In genomic region chr5:179814090-179814489, GRCh38 we compare ENCODE assay signal across 14 cellular contexts. TPM values are rescaled to one million over a fixed set of nuclear protein-coding genes. Genes with fewer than 3 reads are reported as not detected.
DNase-seq lines count a peak whose midpoint lies in the region; ATAC-seq, FAIRE-seq and TF ChIP-seq lines count a peak whose summit lies in the region.
"Had no signal": no experiment of that assay in that cellular context is flagged by ENCODE, and none has a peak within 500 bp of the region (broad histone marks: within the 10 kb centered on the region; RNA-seq: fewer than 3 reads in every experiment).

No MANE protein-coding gene starts in this region.

- TSS peak; percentile 16 for BruUV-seq in HepG2 (replicated peaks; lab: Mats Ljungman, UMichigan)

- ATAC-seq in HepG2 (no peak), right lobe of liver (no peak)
- ATAC-seq in activated CD8-positive, alpha-beta T cell treated with anti-CD3 and anti-CD28 coated beads for 36 hours: no peak

- no peak for TF ChIP-seq POLR2A in HepG2 (IDR thresholded peaks at IDR 0.05; ENCODE audit: insufficient read depth in 1 of 2, low read depth in 2 of 2, low read length in 2 of 2)
- TF ChIP-seq POLR2A in right lobe of liver (IDR thresholded peaks at IDR 0.05): no peak

- H3K36me3 Mint-ChIP-seq in endodermal cell (ENCODE audit: low read depth): peaks cover 37% of the 10 kb centered on the region
- H3K36me3 Mint-ChIP-seq in osteocyte (ENCODE audit: unreplicated experiment): peaks cover 7% of the 10 kb centered on the region
- H3K36me3 Mint-ChIP-seq in activated CD8-positive, alpha-beta T cell treated with anti-CD3 and anti-CD28 coated beads for 36 hours (ENCODE audit: low read depth): peaks cover 17% of the 10 kb centered on the region

- H3K4me1 Mint-ChIP-seq in endodermal cell (peaks cover 10% of the 10 kb centered on the region), osteocyte (ENCODE audit: unreplicated experiment) (peaks cover 18% of the 10 kb centered on the region)
- H3K4me1 Mint-ChIP-seq in activated CD8-positive, alpha-beta T cell treated with anti-CD3 and anti-CD28 coated beads for 36 hours (ENCODE audit: low read depth): peaks cover 9% of the 10 kb centered on the region

- peaks cover 4% of the 10 kb centered on the region for H3K27me3 Mint-ChIP-seq in endodermal cell (ENCODE audit: insufficient read depth)
- no peaks in the 10 kb centered on the region for H3K27me3 Mint-ChIP-seq in osteocyte (ENCODE audit: unreplicated experiment)
- H3K27me3 Mint-ChIP-seq in activated CD8-positive, alpha-beta T cell treated with anti-CD3 and anti-CD28 coated beads for 36 hours: no peaks in the 10 kb centered on the region

- CTCF ChIA-PET in HepG2 (lab: Yijun Ruan, JAX; ENCODE audit: low intra/inter-chr PET ratio, low total read pairs): no interaction called here
- CTCF ChIA-PET in activated CD8-positive, alpha-beta T cell treated with anti-CD3 and anti-CD28 coated beads for 36 hours (lab: Charles Lee): interaction anchor here (1.3 to 2.5 kb wide), 2 partner anchors 12 to 51 kb away, joined by 3 to 7 read pairs; no protein-coding TSS in a partner anchor

- FAIRE-seq in HepG2 (lab: Jason Lieb, UNC): no peak
- FAIRE-seq: GM19239, H54 had no signal

- in situ Hi-C loops in HepG2 (cut with HindIII; ENCODE audit: extremely low pct_ligation_motif_present, low pct_unique_long_range_greater_than_20kb): no loop called here

- H3K9me3 Mint-ChIP-seq in endodermal cell: no peaks in the 10 kb centered on the region
- no peaks in the 10 kb centered on the region for H3K9me3 Mint-ChIP-seq in osteocyte (ENCODE audit: unreplicated experiment)
- no peaks in the 10 kb centered on the region for H3K9me3 Mint-ChIP-seq in activated CD8-positive, alpha-beta T cell treated with anti-CD3 and anti-CD28 coated beads for 36 hours
- H3K9me3 Mint-ChIP-seq: CD8-positive, alpha-beta memory T cell had no signal

- peaks cover 2% of the 10 kb centered on the region for H3K79me2 ChIP-seq in HepG2 (ENCODE audit: insufficient read depth, low read length)

- no peak overlapping the region for H3K4me3 Mint-ChIP-seq in endodermal cell
- no peak overlapping the region for H3K4me3 Mint-ChIP-seq in osteocyte (ENCODE audit: unreplicated experiment)
- no peak overlapping the region for H3K4me3 Mint-ChIP-seq in activated CD8-positive, alpha-beta T cell treated with anti-CD3 and anti-CD28 coated beads for 36 hours

- POLR2A ChIA-PET in HepG2 (lab: Yijun Ruan, JAX): no interaction called here
- POLR2A ChIA-PET in activated CD8-positive, alpha-beta T cell treated with anti-CD3 and anti-CD28 coated beads for 36 hours (lab: Charles Lee): interaction anchor here (0.9 kb wide), 2 partner anchors 8 to 10 kb away, joined by 3 read pairs; no protein-coding TSS in a partner anchor

- no peak for TF ChIP-seq RAD21 in HepG2 (CRISPR knock-in tag; IDR thresholded peaks at IDR 0.05)

- intact Hi-C loops in HepG2 (cut with micrococcal nuclease; ENCODE audit: unreplicated experiment) (no loop called here), right lobe of liver (cut with DNase I) (no loop called here)
- intact Hi-C loops in activated CD8-positive, alpha-beta T cell treated with anti-CD3 and anti-CD28 coated beads for 36 hours (cut with micrococcal nuclease): no loop called here

- H3K4me2 ChIP-seq in HepG2 (ENCODE audit: low read depth, low read length): no peak overlapping the region

- H3K27ac ChIP-seq in HepG2 (ENCODE audit: extremely low read length, insufficient read depth, low read length): no peak overlapping the region
- H3K27ac ChIP-seq in right lobe of liver: peak overlapping the region in 1 of 3 donors; percentile 77
- no peak overlapping the region for H3K27ac ChIP-seq in endodermal cell (ENCODE audit: low read depth, low read length)
- H3K27ac ChIP-seq: 22Rv1, HL-60 had no signal

- DNase-seq in HepG2 (ENCODE audit: low spot score): no peak
- DNase-seq in right lobe of liver: no peak
- DNase-seq in endodermal cell: no peak
- no peak for DNase-seq in osteocyte (ENCODE audit: extremely low spot score, unreplicated experiment)
- no peak for DNase-seq in activated CD8-positive, alpha-beta T cell treated with anti-CD3 and anti-CD28 coated beads for 36 hours
- no peak for DNase-seq in DMS 273 (lab: John Stamatoyannopoulos, UW; ENCODE audit: unreplicated experiment)
- DNase-seq: Caco-2; CD8-positive, alpha-beta memory T cell; DMS53; GF-D8 had no signal

- TF ChIP-seq EP300 in HepG2 (IDR thresholded peaks at IDR 0.05; ENCODE audit: low read depth in 2 of 2, low read length in 2 of 2) (no peak), HepG2 (CRISPR knock-in tag; IDR thresholded peaks at IDR 0.05; ENCODE audit: borderline replicate concordance) (no peak)

- H3K9me3 ChIP-seq in HepG2 (ENCODE audit: low read length): no peaks in the 10 kb centered on the region
- H3K9me3 ChIP-seq in right lobe of liver: no peaks in the 10 kb centered on the region
- H3K9me3 ChIP-seq in endodermal cell (ENCODE audit: control insufficient read depth, low read length): no peaks in the 10 kb centered on the region
- H3K9me3 ChIP-seq: Caco-2 had no signal

- H3K4me3 ChIP-seq in HepG2 (replicated peaks in 1 of 3; ENCODE audit: insufficient read depth in 1 of 3, low read depth in 2 of 3, low read length in 3 of 3) (no peak overlapping the region), right lobe of liver (no peak overlapping the region), endodermal cell (ENCODE audit: low read length) (no peak overlapping the region)

- H3K27ac Mint-ChIP-seq in endodermal cell (peak overlapping the region; percentile 46), osteocyte (ENCODE audit: unreplicated experiment) (no peak overlapping the region)
- no peak overlapping the region for H3K27ac Mint-ChIP-seq in activated CD8-positive, alpha-beta T cell treated with anti-CD3 and anti-CD28 coated beads for 36 hours

- H3K27me3 ChIP-seq in HepG2 (ENCODE audit: control insufficient read depth in 1 of 2, insufficient read depth in 2 of 2, low read length in 2 of 2): no peaks in the 10 kb centered on the region
- no peaks in the 10 kb centered on the region for H3K27me3 ChIP-seq in right lobe of liver
- H3K27me3 ChIP-seq in endodermal cell (ENCODE audit: control insufficient read depth, insufficient read depth, low read length, poor library complexity, severe bottlenecking): no peaks in the 10 kb centered on the region

- H3K4me1 ChIP-seq in HepG2 (ENCODE audit: insufficient read depth, low read length) (peaks cover 15% of the 10 kb centered on the region), right lobe of liver (peaks cover 0 to 28% (median 3%) of the 10 kb centered on the region in 4 donors), endodermal cell (ENCODE audit: control insufficient read depth, insufficient read depth, low read length) (peaks cover 1% of the 10 kb centered on the region)

- no peak overlapping the region for H2AFZ ChIP-seq in HepG2 (ENCODE audit: low read length)

- no peak overlapping the region for H3K9ac ChIP-seq in HepG2 (ENCODE audit: insufficient read depth, low read depth, low read length)
- no peak overlapping the region for H3K9ac ChIP-seq in endodermal cell (ENCODE audit: extremely low read depth, low read length, poor library complexity, severe bottlenecking)

- H3K36me3 ChIP-seq in HepG2 (replicated peaks in 1 of 2; ENCODE audit: control insufficient read depth in 1 of 2, insufficient read depth in 2 of 2, low read length in 2 of 2) (peaks cover 11 to 19% of the 10 kb centered on the region in 2 experiments; a peak in 4 of 5 replicates), right lobe of liver (no peaks in the 10 kb centered on the region), endodermal cell (ENCODE audit: control insufficient read depth, insufficient read depth, low read length) (peaks cover 39% of the 10 kb centered on the region)

- WGBS in HepG2 (ENCODE audit: low lambda C conversion rate): 87% methylated on average over 3 of the region's 3 CpGs
- WGBS in right lobe of liver (ENCODE audit: insufficient coverage, low coverage, low lambda C conversion rate, missing lambda C conversion rate): 66% methylated on average over 3 of the region's 3 CpGs
- WGBS in endodermal cell (ENCODE audit: insufficient coverage in 1 of 2, insufficient read length in 1 of 2), 2 experiments: 81 to 90% methylated on average over 3 of the region's 3 CpGs

- TF ChIP-seq CTCF in HepG2 (CRISPR knock-in tag; IDR thresholded peaks at IDR 0.05) (no peak), right lobe of liver (IDR thresholded peaks at IDR 0.05) (no peak), endodermal cell (conservative IDR thresholded peaks at IDR 0.05) (no peak), osteocyte (IDR thresholded peaks at IDR 0.05) (no peak)
- no peak for TF ChIP-seq CTCF in activated CD8-positive, alpha-beta T cell treated with anti-CD3 and anti-CD28 coated beads for 36 hours (IDR thresholded peaks at IDR 0.05)

- no peaks in the 10 kb centered on the region for H4K20me1 ChIP-seq in HepG2 (ENCODE audit: insufficient read depth, low read length)

RNA-seq across cellular contexts. Expression of gene SQSTM1, which starts 6.6 kb away (rescaled TPM):
- total RNA-seq in HepG2 (2016; rRNA removed; fragmentation: Illumina TruSeq; extraction: Trizol): 160 and 161 TPM in 2 replicates
- 45.2 and 49.8 TPM in 2 replicates for total RNA-seq in HepG2 (2016; cell fraction: cytosol; rRNA removed; fragmentation: Illumina TruSeq; extraction: Trizol; ENCODE audit: low read depth)
- total RNA-seq in HepG2 (2016; cell fraction: insoluble cytoplasmic fraction; rRNA removed; fragmentation: Illumina TruSeq; extraction: Trizol): 158 and 162 TPM in 2 replicates
- 63.1 and 66.1 TPM in 2 replicates for total RNA-seq in HepG2 (2016; cell fraction: membrane; rRNA removed; fragmentation: Illumina TruSeq; extraction: Trizol)
- 98.3 and 116 TPM in 2 replicates for total RNA-seq in HepG2 (2016; cell fraction: nucleus; rRNA removed; fragmentation: Illumina TruSeq; extraction: Trizol)
- polyA plus RNA-seq in HepG2 (2011; rRNA removed): 90.9 and 126 TPM in 2 replicates
- 81.2 and 85.2 TPM in 2 replicates for polyA plus RNA-seq in HepG2 (2011; cell fraction: cytosol; rRNA removed)
- 240 and 268 TPM in 2 replicates for polyA plus RNA-seq in HepG2 (2011; cell fraction: nucleus; rRNA removed)
- polyA plus RNA-seq in HepG2 (2012): 80.8 and 157 TPM in 2 replicates
- polyA plus RNA-seq in HepG2 (2016; cell fraction: cytosol; fragmentation: Illumina TruSeq; extraction: Trizol; ENCODE audit: low read depth): 43.0 and 45.0 TPM in 2 replicates
- 179 and 191 TPM in 2 replicates for polyA plus RNA-seq in HepG2 (2016; cell fraction: insoluble cytoplasmic fraction; fragmentation: Illumina TruSeq; extraction: Trizol; ENCODE audit: low read depth)
- polyA plus RNA-seq in HepG2 (2016; cell fraction: membrane; fragmentation: Illumina TruSeq; extraction: Trizol; ENCODE audit: low read depth): 48.5 and 49.4 TPM in 2 replicates
- polyA plus RNA-seq in HepG2 (2016; cell fraction: nucleus; fragmentation: Illumina TruSeq; extraction: Trizol; ENCODE audit: insufficient read depth, low read depth): 190 and 194 TPM in 2 replicates
- polyA minus RNA-seq in HepG2 (2011; rRNA and poly(A)+ RNA removed; ENCODE audit: low replicate concordance): 245 and 268 TPM in 2 replicates
- 106 and 114 TPM in 2 replicates for polyA minus RNA-seq in HepG2 (2011; cell fraction: cytosol; rRNA and poly(A)+ RNA removed)
- 238 and 284 TPM in 2 replicates for polyA minus RNA-seq in HepG2 (2011; cell fraction: nucleus; rRNA and poly(A)+ RNA removed)
- total RNA-seq in right lobe of liver: 1,000 to 10,000 TPM in 2 of 6 experiments, 100 to 1,000 TPM in 4; 195 to 1,174 (median 649) TPM
- 100 to 1,000 TPM; 134 to 172 TPM for total RNA-seq in endodermal cell
- polyA plus RNA-seq in endodermal cell (2013, experiment 1 of 2): 48.3 TPM
- 43.6 TPM for polyA plus RNA-seq in endodermal cell (2013, experiment 2 of 2)
- 447 and 458 TPM in 2 replicates for total RNA-seq in osteocyte
- total RNA-seq in activated CD8-positive, alpha-beta T cell treated with anti-CD3 and anti-CD28 coated beads for 36 hours: 100 to 1,000 TPM; 105 to 123 TPM

RNA-seq across cellular contexts. Expression of gene MGAT4B, which starts 7.4 kb away (rescaled TPM):
- total RNA-seq in HepG2 (2016; rRNA removed; fragmentation: Illumina TruSeq; extraction: Trizol) (69.2 and 93.5 TPM in 2 replicates), right lobe of liver (100 to 1,000 TPM; 151 to 259 (median 181) TPM), endodermal cell (100 to 1,000 TPM; 165 to 177 TPM), osteocyte (185 and 198 TPM in 2 replicates)
- total RNA-seq in HepG2 (2016; cell fraction: cytosol; rRNA removed; fragmentation: Illumina TruSeq; extraction: Trizol; ENCODE audit: low read depth): 62.1 and 64.9 TPM in 2 replicates
- 62.4 and 88.8 TPM in 2 replicates for total RNA-seq in HepG2 (2016; cell fraction: insoluble cytoplasmic fraction; rRNA removed; fragmentation: Illumina TruSeq; extraction: Trizol)
- 158 and 164 TPM in 2 replicates for total RNA-seq in HepG2 (2016; cell fraction: membrane; rRNA removed; fragmentation: Illumina TruSeq; extraction: Trizol)
- 79.6 and 99.8 TPM in 2 replicates for total RNA-seq in HepG2 (2016; cell fraction: nucleus; rRNA removed; fragmentation: Illumina TruSeq; extraction: Trizol)
- polyA plus RNA-seq in HepG2 (2011; rRNA removed): 130 and 170 TPM in 2 replicates
- 134 and 140 TPM in 2 replicates for polyA plus RNA-seq in HepG2 (2011; cell fraction: cytosol; rRNA removed)
- 514 and 596 TPM in 2 replicates for polyA plus RNA-seq in HepG2 (2011; cell fraction: nucleus; rRNA removed)
- polyA plus RNA-seq in HepG2 (2012): 117 and 181 TPM in 2 replicates
- polyA plus RNA-seq in HepG2 (2016; cell fraction: cytosol; fragmentation: Illumina TruSeq; extraction: Trizol; ENCODE audit: low read depth): 82.9 and 88.8 TPM in 2 replicates
- polyA plus RNA-seq in HepG2 (2016; cell fraction: insoluble cytoplasmic fraction; fragmentation: Illumina TruSeq; extraction: Trizol; ENCODE audit: low read depth): 78.6 and 97.2 TPM in 2 replicates
- 156 and 172 TPM in 2 replicates for polyA plus RNA-seq in HepG2 (2016; cell fraction: membrane; fragmentation: Illumina TruSeq; extraction: Trizol; ENCODE audit: low read depth)
- polyA plus RNA-seq in HepG2 (2016; cell fraction: nucleus; fragmentation: Illumina TruSeq; extraction: Trizol; ENCODE audit: insufficient read depth, low read depth): 171 and 174 TPM in 2 replicates
- 166 and 188 TPM in 2 replicates for polyA minus RNA-seq in HepG2 (2011; rRNA and poly(A)+ RNA removed; ENCODE audit: low replicate concordance)
- polyA minus RNA-seq in HepG2 (2011; cell fraction: cytosol; rRNA and poly(A)+ RNA removed): 100 and 102 TPM in 2 replicates
- 118 and 140 TPM in 2 replicates for polyA minus RNA-seq in HepG2 (2011; cell fraction: nucleus; rRNA and poly(A)+ RNA removed)
- polyA plus RNA-seq in endodermal cell (2013, experiment 1 of 2): 75.1 TPM
- polyA plus RNA-seq in endodermal cell (2013, experiment 2 of 2): 66.4 TPM
- 10 to 100 TPM; 62.8 to 65.9 TPM for total RNA-seq in activated CD8-positive, alpha-beta T cell treated with anti-CD3 and anti-CD28 coated beads for 36 hours

RNA-seq across cellular contexts. Expression of gene LTC4S, which starts 20.3 kb away (rescaled TPM):
- total RNA-seq in HepG2 (2016; rRNA removed; fragmentation: Illumina TruSeq; extraction: Trizol) (0.35 TPM in 1 of 2 replicates, not detected in the other), right lobe of liver (1 to 10 TPM in 3 of 6 experiments, under 1 TPM in 2, not detected in 1; 0.73 to 1.7 (median 1.4) TPM), endodermal cell (1 to 10 TPM; 5.7 to 6.3 TPM), osteocyte (1.1 and 2.4 TPM in 2 replicates)
- total RNA-seq in HepG2 (2016; cell fraction: cytosol; rRNA removed; fragmentation: Illumina TruSeq; extraction: Trizol; ENCODE audit: low read depth): not detected in 2 replicates
- total RNA-seq in HepG2 (2016; cell fraction: insoluble cytoplasmic fraction; rRNA removed; fragmentation: Illumina TruSeq; extraction: Trizol): 0.30 TPM in 1 of 2 replicates, not detected in the other
- total RNA-seq in HepG2 (2016; cell fraction: membrane; rRNA removed; fragmentation: Illumina TruSeq; extraction: Trizol): not detected in 2 replicates
- 0.56 TPM in 1 of 2 replicates, not detected in the other for total RNA-seq in HepG2 (2016; cell fraction: nucleus; rRNA removed; fragmentation: Illumina TruSeq; extraction: Trizol)
- not detected in 2 replicates for polyA plus RNA-seq in HepG2 (2011; rRNA removed)
- polyA plus RNA-seq in HepG2 (2011; cell fraction: cytosol; rRNA removed): not detected in 2 replicates
- 0.78 and 0.82 TPM in 2 replicates for polyA plus RNA-seq in HepG2 (2011; cell fraction: nucleus; rRNA removed)
- not detected in 2 replicates for polyA plus RNA-seq in HepG2 (2012)
- not detected in 2 replicates for polyA plus RNA-seq in HepG2 (2016; cell fraction: cytosol; fragmentation: Illumina TruSeq; extraction: Trizol; ENCODE audit: low read depth)
- not detected in 2 replicates for polyA plus RNA-seq in HepG2 (2016; cell fraction: insoluble cytoplasmic fraction; fragmentation: Illumina TruSeq; extraction: Trizol; ENCODE audit: low read depth)
- polyA plus RNA-seq in HepG2 (2016; cell fraction: membrane; fragmentation: Illumina TruSeq; extraction: Trizol; ENCODE audit: low read depth): not detected in 2 replicates
- 0.91 and 1.1 TPM in 2 replicates for polyA plus RNA-seq in HepG2 (2016; cell fraction: nucleus; fragmentation: Illumina TruSeq; extraction: Trizol; ENCODE audit: insufficient read depth, low read depth)
- 0.44 and 0.47 TPM in 2 replicates for polyA minus RNA-seq in HepG2 (2011; rRNA and poly(A)+ RNA removed; ENCODE audit: low replicate concordance)
- not detected in 2 replicates for polyA minus RNA-seq in HepG2 (2011; cell fraction: cytosol; rRNA and poly(A)+ RNA removed)
- polyA minus RNA-seq in HepG2 (2011; cell fraction: nucleus; rRNA and poly(A)+ RNA removed): not detected in 2 replicates
- polyA plus RNA-seq in endodermal cell (2013, experiment 1 of 2): 1.4 TPM
- 1.6 TPM for polyA plus RNA-seq in endodermal cell (2013, experiment 2 of 2)
- 1 to 10 TPM in 1 of 2 experiments, not detected in 1; 1.3 TPM for total RNA-seq in activated CD8-positive, alpha-beta T cell treated with anti-CD3 and anti-CD28 coated beads for 36 hours

RNA-seq across cellular contexts. Expression of gene MRNIP, which starts 44.5 kb away (rescaled TPM):
- 11.3 and 15.5 TPM in 2 replicates for total RNA-seq in HepG2 (2016; rRNA removed; fragmentation: Illumina TruSeq; extraction: Trizol)
- total RNA-seq in HepG2 (2016; cell fraction: cytosol; rRNA removed; fragmentation: Illumina TruSeq; extraction: Trizol; ENCODE audit: low read depth): 5.8 and 6.9 TPM in 2 replicates
- 9.7 and 18.4 TPM in 2 replicates for total RNA-seq in HepG2 (2016; cell fraction: insoluble cytoplasmic fraction; rRNA removed; fragmentation: Illumina TruSeq; extraction: Trizol)
- 4.5 and 5.1 TPM in 2 replicates for total RNA-seq in HepG2 (2016; cell fraction: membrane; rRNA removed; fragmentation: Illumina TruSeq; extraction: Trizol)
- 22.2 and 24.1 TPM in 2 replicates for total RNA-seq in HepG2 (2016; cell fraction: nucleus; rRNA removed; fragmentation: Illumina TruSeq; extraction: Trizol)
- 32.6 and 34.1 TPM in 2 replicates for polyA plus RNA-seq in HepG2 (2011; rRNA removed)
- 7.9 and 9.8 TPM in 2 replicates for polyA plus RNA-seq in HepG2 (2011; cell fraction: cytosol; rRNA removed)
- 162 and 171 TPM in 2 replicates for polyA plus RNA-seq in HepG2 (2011; cell fraction: nucleus; rRNA removed)
- 19.0 and 22.7 TPM in 2 replicates for polyA plus RNA-seq in HepG2 (2012)
- 1.4 and 1.7 TPM in 2 replicates for polyA plus RNA-seq in HepG2 (2016; cell fraction: cytosol; fragmentation: Illumina TruSeq; extraction: Trizol; ENCODE audit: low read depth)
- 8.1 and 8.4 TPM in 2 replicates for polyA plus RNA-seq in HepG2 (2016; cell fraction: insoluble cytoplasmic fraction; fragmentation: Illumina TruSeq; extraction: Trizol; ENCODE audit: low read depth)
- polyA plus RNA-seq in HepG2 (2016; cell fraction: membrane; fragmentation: Illumina TruSeq; extraction: Trizol; ENCODE audit: low read depth): 2.1 and 3.0 TPM in 2 replicates
- 78.5 and 90.7 TPM in 2 replicates for polyA plus RNA-seq in HepG2 (2016; cell fraction: nucleus; fragmentation: Illumina TruSeq; extraction: Trizol; ENCODE audit: insufficient read depth, low read depth)
- polyA minus RNA-seq in HepG2 (2011; rRNA and poly(A)+ RNA removed; ENCODE audit: low replicate concordance): 16.4 and 18.6 TPM in 2 replicates
- 2.5 and 4.4 TPM in 2 replicates for polyA minus RNA-seq in HepG2 (2011; cell fraction: cytosol; rRNA and poly(A)+ RNA removed)
- 31.4 and 38.0 TPM in 2 replicates for polyA minus RNA-seq in HepG2 (2011; cell fraction: nucleus; rRNA and poly(A)+ RNA removed)
- total RNA-seq in right lobe of liver: 10 to 100 TPM in 3 of 6 experiments, 1 to 10 TPM in 3; 4.7 to 14.7 (median 9.0) TPM
- 10 to 100 TPM; 45.8 to 55.3 TPM for total RNA-seq in endodermal cell
- polyA plus RNA-seq in endodermal cell (2013, experiment 1 of 2): 34.7 TPM
- 32.0 TPM for polyA plus RNA-seq in endodermal cell (2013, experiment 2 of 2)
- total RNA-seq in osteocyte: 25.8 and 27.6 TPM in 2 replicates
- 10 to 100 TPM; 19.8 to 21.5 TPM for total RNA-seq in activated CD8-positive, alpha-beta T cell treated with anti-CD3 and anti-CD28 coated beads for 36 hours
